Comparison of ENCODE assay signal across 11 cellular contexts in the genomic region with DNA sequence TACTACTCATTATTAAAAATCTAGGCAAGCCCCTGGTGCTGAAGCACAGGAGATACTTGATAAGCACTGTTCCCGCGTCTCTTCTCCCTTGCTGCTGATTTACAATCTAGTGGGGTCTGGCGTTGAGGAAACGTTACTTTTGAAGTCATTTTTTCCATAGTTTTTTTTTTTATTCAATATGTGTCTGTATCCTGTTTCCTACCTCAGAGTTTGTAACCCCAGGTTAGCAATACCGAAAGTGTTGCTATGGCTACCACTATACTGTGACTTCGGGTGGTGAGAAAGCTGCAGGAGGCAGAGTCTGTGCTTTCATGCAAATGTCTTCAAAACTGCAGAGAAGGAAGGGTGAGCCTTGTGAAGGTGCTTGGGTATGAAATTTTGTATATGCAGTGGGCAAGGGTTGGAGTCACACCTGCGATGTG.
DNase-seq lines count a peak whose midpoint lies in the region; ATAC-seq and TF ChIP-seq lines count a peak whose summit lies in the region.
"Had no signal": no experiment of that assay in that cellular context is flagged by ENCODE, and none has a peak within 500 bp of the region (broad histone marks: within the 10 kb centered on the region; RNA-seq: fewer than 3 reads in every experiment).

No MANE protein-coding gene starts in this region.

- peaks cover 3% of the 10 kb centered on the region for H3K9me3 Mint-ChIP-seq in activated naive CD8-positive, alpha-beta T cell treated with anti-CD3 and anti-CD28 coated beads, Interleukin-2, amount 50 U/mL, for 24 hours

- no peaks in the 10 kb centered on the region for H3K9me3 ChIP-seq in suprapubic skin

- no peak overlapping the region for H3K27ac Mint-ChIP-seq in activated naive CD8-positive, alpha-beta T cell treated with anti-CD3 and anti-CD28 coated beads, Interleukin-2, amount 50 U/mL, for 24 hours

- H3K4me1 ChIP-seq in suprapubic skin, result no peaks in the 10 kb centered on the region

- no peak for TF ChIP-seq CTCF in suprapubic skin (IDR thresholded peaks at IDR 0.05)

- H3K36me3 ChIP-seq in suprapubic skin, result no peaks in the 10 kb centered on the region

- H3K27ac ChIP-seq in suprapubic skin, result no peak overlapping the region

- H3K27me3 ChIP-seq in suprapubic skin, result no peaks in the 10 kb centered on the region

- H3K4me3 Mint-ChIP-seq in activated naive CD8-positive, alpha-beta T cell treated with anti-CD3 and anti-CD28 coated beads, Interleukin-2, amount 50 U/mL, for 24 hours, result no peak overlapping the region

- H3K4me3 ChIP-seq in suprapubic skin, result no peak overlapping the region

- H3K4me1 Mint-ChIP-seq in activated naive CD8-positive, alpha-beta T cell treated with anti-CD3 and anti-CD28 coated beads, Interleukin-2, amount 50 U/mL, for 24 hours, result peaks cover 20% of the 10 kb centered on the region

- TF ChIP-seq EP300 in suprapubic skin (IDR thresholded peaks at IDR 0.05), result no peak

- WGBS in suprapubic skin, result 38% methylated on average over 7 of the region's 7 CpGs

- DNase-seq in activated naive CD8-positive, alpha-beta T cell treated with anti-CD3 and anti-CD28 coated beads, Interleukin-2, amount 50 U/mL, for 24 hours, result peak; percentile 10
- DNase-seq in DMS53 (lab: John Stamatoyannopoulos, UW), result no peak
- DNase-seq in DMS79 treated with DMSO at 0.1 percent for 48 hours (lab: John Stamatoyannopoulos, UW), result no peak
- DNase-seq in DMS114 treated with DMSO at 0.1 percent for 48 hours (lab: John Stamatoyannopoulos, UW; ENCODE audit: unreplicated experiment), result no peak
- no peak for DNase-seq in suprapubic skin (ENCODE audit: low spot score in 2 of 2)
- DNase-seq: activated CD8-positive, alpha-beta memory T cell treated with anti-CD3 and anti-CD28 coated beads for 24 hours; effector memory CD4-positive, alpha-beta T cell; NCI-H2029 had no signal

- H3K36me3 Mint-ChIP-seq in activated naive CD8-positive, alpha-beta T cell treated with anti-CD3 and anti-CD28 coated beads, Interleukin-2, amount 50 U/mL, for 24 hours (ENCODE audit: low read depth), result no peaks in the 10 kb centered on the region

- no peak for TF ChIP-seq POLR2A in suprapubic skin (IDR thresholded peaks at IDR 0.05)

- H3K27me3 Mint-ChIP-seq in activated naive CD8-positive, alpha-beta T cell treated with anti-CD3 and anti-CD28 coated beads, Interleukin-2, amount 50 U/mL, for 24 hours, result no peaks in the 10 kb centered on the region

- ATAC-seq in GM18858 (IDR thresholded peaks at IDR 0.05; ENCODE audit: unreplicated experiment) (peak; percentile 98), GM21367 (IDR thresholded peaks at IDR 0.05; ENCODE audit: unreplicated experiment) (peak; percentile 99), HG03175 (IDR thresholded peaks at IDR 0.05; ENCODE audit: unreplicated experiment) (peak; percentile 97)
- ATAC-seq in activated naive CD8-positive, alpha-beta T cell treated with anti-CD3 and anti-CD28 coated beads, Interleukin-2, amount 50 U/mL, for 24 hours, result peak; percentile 86
